In the genomic region with DNA sequence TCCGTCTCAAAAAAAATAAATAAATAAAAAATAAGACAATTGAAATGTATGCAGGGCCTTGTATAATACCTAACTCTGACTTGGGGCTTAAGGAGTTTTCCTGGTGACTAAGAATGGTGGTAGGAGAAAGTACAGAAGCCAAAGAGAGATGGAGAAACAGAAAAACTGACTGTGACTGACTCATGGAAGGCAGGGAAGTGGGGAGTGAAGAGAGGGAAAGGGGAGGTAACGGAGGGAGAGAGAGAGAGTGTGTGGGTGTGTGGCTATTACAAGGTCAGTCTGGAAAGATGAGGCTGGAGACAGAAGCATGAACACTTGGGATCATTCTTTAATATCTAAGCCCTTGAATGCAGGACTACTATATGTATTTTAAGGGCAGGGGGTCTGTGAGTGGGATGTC, we compare ENCODE assay signal across 1 cellular context.
TF ChIP-seq lines count a peak whose summit lies in the region.

No MANE protein-coding gene starts in this region.

TF ChIP-seq in IMR-90, 13 proteins besides CTCF, POLR2A, EP300 and RAD21 (continued from another document):
- TF ChIP-seq FOS (IDR thresholded peaks at IDR 0.05; ENCODE audit: low read depth, low read length) = no peak
- TF ChIP-seq CHD1 (IDR thresholded peaks at IDR 0.05; ENCODE audit: low read depth, low read length) = no peak
- no peak for TF ChIP-seq RCOR1 (IDR thresholded peaks at IDR 0.05; ENCODE audit: insufficient replicate concordance, low read length)
- TF ChIP-seq CEBPB (IDR thresholded peaks at IDR 0.05; ENCODE audit: low read depth, low read length) = no peak
- TF ChIP-seq, protein P1, sequence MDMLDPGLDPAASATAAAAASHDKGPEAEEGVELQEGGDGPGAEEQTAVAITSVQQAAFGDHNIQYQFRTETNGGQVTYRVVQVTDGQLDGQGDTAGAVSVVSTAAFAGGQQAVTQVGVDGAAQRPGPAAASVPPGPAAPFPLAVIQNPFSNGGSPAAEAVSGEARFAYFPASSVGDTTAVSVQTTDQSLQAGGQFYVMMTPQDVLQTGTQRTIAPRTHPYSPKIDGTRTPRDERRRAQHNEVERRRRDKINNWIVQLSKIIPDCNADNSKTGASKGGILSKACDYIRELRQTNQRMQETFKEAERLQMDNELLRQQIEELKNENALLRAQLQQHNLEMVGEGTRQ (IDR thresholded peaks at IDR 0.05; ENCODE audit: low read depth, low read length) = no peak
- no peak for TF ChIP-seq MAZ (IDR thresholded peaks at IDR 0.05; ENCODE audit: borderline replicate concordance, low read depth, low read length)
- no peak for TF ChIP-seq MXI1 (IDR thresholded peaks at IDR 0.05; ENCODE audit: borderline replicate concordance, low read depth, low read length)
- no peak for TF ChIP-seq RFX5 (IDR thresholded peaks at IDR 0.05; ENCODE audit: low read depth, low read length)
